ENCODE assay signal across 8 cellular contexts in genomic region chr1:156740679-156741612, GRCh38. TPM values are rescaled to one million over a fixed set of nuclear protein-coding genes. Genes with fewer than 3 reads are reported as not detected.
DNase-seq lines count a peak whose midpoint lies in the region; ATAC-seq and TF ChIP-seq lines count a peak whose summit lies in the region.

TSS of gene MRPL24 (minus strand) at chr1:156741088. CDS start at chr1:156738704, 2,384 bp downstream.

- H3K4me1 ChIP-seq in osteoblast (ENCODE audit: insufficient read depth, low read length) = peaks cover 16% of the 10 kb centered on the region
- peaks cover 14 to 28% of the 10 kb centered on the region in 2 donors for H3K4me1 ChIP-seq in thoracic aorta (ENCODE audit: control insufficient read depth in 1 of 2, low read depth in 2 of 2)

- peaks cover 24% of the 10 kb centered on the region for H3K79me2 ChIP-seq in SU-DHL-6 (ENCODE audit: insufficient read depth, low read length)
- H3K79me2 ChIP-seq in osteoblast (ENCODE audit: insufficient read depth, low read length) = peaks cover 49% of the 10 kb centered on the region

- peaks cover 26% of the 10 kb centered on the region for H3K36me3 Mint-ChIP-seq in activated naive CD8-positive, alpha-beta T cell treated with anti-CD3 and anti-CD28 coated beads, Interleukin-2, amount 10 ng/mL, durations not matched to agents 7 days and 5 days
- no peaks in the 10 kb centered on the region for H3K36me3 Mint-ChIP-seq in glutamatergic neuron (ENCODE audit: unreplicated experiment)

- peak; percentile 99 for DNase-seq in NCI-H128 (lab: John Stamatoyannopoulos, UW; ENCODE audit: unreplicated experiment)
- peak; percentile 88 for DNase-seq in activated naive CD8-positive, alpha-beta T cell treated with anti-CD3 and anti-CD28 coated beads, Interleukin-2, amount 10 ng/mL, durations not matched to agents 7 days and 5 days
- peak; percentile 95 for DNase-seq in glutamatergic neuron
- DNase-seq in osteoblast (ENCODE audit: insufficient read length, low spot score, missing footprints) = peak; percentile 99
- peak; percentile 97 for DNase-seq in thoracic aorta (ENCODE audit: low spot score)

- H3K4me1 Mint-ChIP-seq in activated naive CD8-positive, alpha-beta T cell treated with anti-CD3 and anti-CD28 coated beads, Interleukin-2, amount 10 ng/mL, durations not matched to agents 7 days and 5 days = peaks cover 29% of the 10 kb centered on the region
- H3K4me1 Mint-ChIP-seq in glutamatergic neuron (ENCODE audit: low read depth, unreplicated experiment) = peaks cover 12% of the 10 kb centered on the region

- H3K9me3 Mint-ChIP-seq in activated naive CD8-positive, alpha-beta T cell treated with anti-CD3 and anti-CD28 coated beads, Interleukin-2, amount 10 ng/mL, durations not matched to agents 7 days and 5 days = no peaks in the 10 kb centered on the region
- H3K9me3 Mint-ChIP-seq in glutamatergic neuron (ENCODE audit: unreplicated experiment) = peaks cover 6% of the 10 kb centered on the region

- H3K36me3 ChIP-seq in SU-DHL-6 (ENCODE audit: low read length) = no peaks in the 10 kb centered on the region
- H3K36me3 ChIP-seq in osteoblast (ENCODE audit: insufficient read depth, low read length) = peaks cover 62% of the 10 kb centered on the region
- H3K36me3 ChIP-seq in thoracic aorta = peaks cover 24% of the 10 kb centered on the region

- H3K9me3 ChIP-seq in SU-DHL-6 (ENCODE audit: insufficient read depth, low read length) (no peaks in the 10 kb centered on the region), osteoblast (ENCODE audit: low read depth, low read length) (no peaks in the 10 kb centered on the region), thoracic aorta (no peaks in the 10 kb centered on the region)

- H3K4me3 Mint-ChIP-seq in activated naive CD8-positive, alpha-beta T cell treated with anti-CD3 and anti-CD28 coated beads, Interleukin-2, amount 10 ng/mL, durations not matched to agents 7 days and 5 days = peak within 1 kb of the TSS; percentile 94
- peak within 1 kb of the TSS; percentile 89 for H3K4me3 Mint-ChIP-seq in glutamatergic neuron (ENCODE audit: unreplicated experiment)

- peak within 1 kb of the TSS; percentile 94 for H3K27ac Mint-ChIP-seq in activated naive CD8-positive, alpha-beta T cell treated with anti-CD3 and anti-CD28 coated beads, Interleukin-2, amount 10 ng/mL, durations not matched to agents 7 days and 5 days
- H3K27ac Mint-ChIP-seq in glutamatergic neuron (ENCODE audit: unreplicated experiment) = peak within 1 kb of the TSS; percentile 89

- peaks cover 32% of the 10 kb centered on the region for H3F3A ChIP-seq in SU-DHL-6 (ENCODE audit: insufficient read depth)

- H3K4me3 ChIP-seq in SU-DHL-6 (ENCODE audit: insufficient read depth, low read length, poor library complexity, severe bottlenecking) = peak within 1 kb of the TSS; percentile 65
- peak within 1 kb of the TSS; percentile 83 for H3K4me3 ChIP-seq in osteoblast (ENCODE audit: insufficient read depth, low read length)
- H3K4me3 ChIP-seq in thoracic aorta = peak within 1 kb of the TSS; percentile 88

- POLR2A ChIA-PET in activated naive CD8-positive, alpha-beta T cell treated with anti-CD3 and anti-CD28 coated beads, Interleukin-2, amount 10 ng/mL, durations not matched to agents 7 days and 5 days (lab: Charles Lee) = interaction anchor here (0.6 to 4.7 kb wide), 10 partner anchors 10 to 240 kb away, joined by 4 to 82 read pairs (median 6); partner anchors contain the start of genes HDGF, ISG20L2, MEF2D and METTL25B

- peak within 1 kb of the TSS; percentile 90 for H3K9ac ChIP-seq in SU-DHL-6 (ENCODE audit: low read length)

- no peaks in the 10 kb centered on the region for H3K9me2 ChIP-seq in SU-DHL-6 (replicated peaks; ENCODE audit: insufficient read depth, low read length)

- H3K27me3 ChIP-seq in SU-DHL-6 (ENCODE audit: low read length) = no peaks in the 10 kb centered on the region
- no peaks in the 10 kb centered on the region for H3K27me3 ChIP-seq in osteoblast (ENCODE audit: insufficient read depth, low read length)
- no peaks in the 10 kb centered on the region for H3K27me3 ChIP-seq in thoracic aorta (replicated peaks; ENCODE audit: insufficient read depth)

- H3K27ac ChIP-seq in SU-DHL-6 (ENCODE audit: low read depth, low read length) = peak within 1 kb of the TSS; percentile 72
- H3K27ac ChIP-seq in osteoblast (ENCODE audit: low read depth, low read length) = peak within 1 kb of the TSS; percentile 69
- H3K27ac ChIP-seq in thoracic aorta = peak within 1 kb of the TSS; percentile 77 to 81

- H3K4me2 ChIP-seq in SU-DHL-6 (ENCODE audit: low read depth, low read length, poor library complexity, severe bottlenecking) = peak within 1 kb of the TSS; percentile 96
- peak within 1 kb of the TSS; percentile 97 for H3K4me2 ChIP-seq in osteoblast (ENCODE audit: insufficient read depth, low read length)

- peak; percentile 63 for TF ChIP-seq POLR2A in GM10847 (IDR thresholded peaks at IDR 0.05; ENCODE audit: extremely low read depth, insufficient read length)

- ATAC-seq in HG02678 (IDR thresholded peaks at IDR 0.05; ENCODE audit: unreplicated experiment) (peak; percentile 88), thoracic aorta (ENCODE audit: insufficient number of reproducible peaks, low FRiP score, low read depth) (peak; percentile 97)
- ATAC-seq in activated naive CD8-positive, alpha-beta T cell treated with anti-CD3 and anti-CD28 coated beads, Interleukin-2, amount 10 ng/mL, durations not matched to agents 7 days and 5 days (ENCODE audit: low read depth) = peak; percentile 88

- H4K20me1 ChIP-seq in SU-DHL-6 (ENCODE audit: low read depth, low read length) = no peaks in the 10 kb centered on the region
- H4K20me1 ChIP-seq in osteoblast (ENCODE audit: insufficient read depth, low read length) = no peaks in the 10 kb centered on the region

- H2AFZ ChIP-seq in SU-DHL-6 (ENCODE audit: low read depth, low read length, severe bottlenecking) (peak within 1 kb of the TSS; percentile 9), osteoblast (ENCODE audit: low read length) (peak within 1 kb of the TSS; percentile 85)

- no peaks in the 10 kb centered on the region for H3K27me3 Mint-ChIP-seq in activated naive CD8-positive, alpha-beta T cell treated with anti-CD3 and anti-CD28 coated beads, Interleukin-2, amount 10 ng/mL, durations not matched to agents 7 days and 5 days
- H3K27me3 Mint-ChIP-seq in glutamatergic neuron (ENCODE audit: unreplicated experiment) = peaks cover 8% of the 10 kb centered on the region

- no peak for TF ChIP-seq CTCF in SU-DHL-6 (IDR thresholded peaks at IDR 0.05; ENCODE audit: insufficient read depth, low read length, poor library complexity, severe bottlenecking)
- TF ChIP-seq CTCF in glutamatergic neuron (IDR thresholded peaks at IDR 0.05; ENCODE audit: partially characterized antibody, unreplicated experiment) = no peak
- TF ChIP-seq CTCF in osteoblast (IDR thresholded peaks at IDR 0.05; ENCODE audit: extremely low read depth, low read depth, low read length) = no peak
- TF ChIP-seq CTCF in thoracic aorta (IDR thresholded peaks at IDR 0.05) = no peak

RNA-seq across cellular contexts. Expression of gene MRPL24, which starts in this region (rescaled TPM):
- 10 to 100 TPM; 45.0 to 51.1 TPM for total RNA-seq in activated naive CD8-positive, alpha-beta T cell treated with anti-CD3 and anti-CD28 coated beads, Interleukin-2, amount 10 ng/mL, durations not matched to agents 7 days and 5 days
- total RNA-seq in glutamatergic neuron (ENCODE audit: unreplicated experiment) (25.1 TPM), osteoblast (16.2 and 17.7 TPM in 2 replicates), thoracic aorta (10 to 100 TPM; 22.6 to 35.6 TPM)

Comparison
In these comparisons a context has a peak if more than half of its experiments do, and no peak if none do; other contexts are left out.
1. Peak in every context shown above with its lines: DNase-seq, ATAC-seq, H3K4me3 ChIP-seq and H3K27ac ChIP-seq.